Comparison of ENCODE assay signal across 8 cellular contexts in the genomic region with DNA sequence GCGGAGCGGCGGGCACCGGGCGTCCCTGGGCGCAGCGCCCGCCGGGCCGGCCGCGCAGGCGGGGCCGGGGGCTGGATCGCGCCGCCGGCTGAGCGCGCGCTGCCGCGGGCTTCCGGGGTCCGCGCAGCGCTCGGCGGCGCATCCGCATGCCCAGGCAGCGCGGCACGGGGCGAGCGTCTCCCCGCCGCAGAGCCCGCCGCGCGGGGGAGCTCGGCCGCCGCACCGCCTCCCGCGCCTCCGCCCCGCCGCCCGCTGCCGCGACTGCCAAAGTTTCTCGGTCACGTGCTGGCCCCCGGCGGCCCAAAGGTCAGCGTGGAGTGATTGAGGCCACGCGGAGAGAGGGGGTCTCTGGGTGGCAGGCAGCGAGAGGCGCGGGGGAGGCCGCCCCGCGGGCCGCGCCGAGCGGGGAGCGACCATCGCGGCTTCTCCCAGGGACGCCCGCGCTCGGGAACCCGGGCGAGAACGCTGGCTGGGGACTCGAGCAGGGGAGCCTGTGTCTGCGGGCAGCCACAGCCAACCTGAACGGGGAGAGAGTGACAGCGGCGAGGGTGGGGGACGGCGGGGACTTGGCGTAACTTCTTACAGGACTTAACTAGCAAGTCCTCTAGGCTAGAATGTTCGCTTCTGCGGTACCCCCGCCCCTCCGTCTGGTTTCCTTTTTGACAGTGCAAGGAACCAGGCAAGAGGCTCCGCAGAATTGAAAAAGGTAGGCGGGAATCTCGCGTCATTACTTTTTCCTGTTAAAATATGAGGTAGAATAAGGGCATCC. TPM values are rescaled to one million over a fixed set of nuclear protein-coding genes. Genes with fewer than 3 reads are reported as not detected.
DNase-seq lines count a peak whose midpoint lies in the region; ATAC-seq and TF ChIP-seq lines count a peak whose summit lies in the region.

A gene with protein sequence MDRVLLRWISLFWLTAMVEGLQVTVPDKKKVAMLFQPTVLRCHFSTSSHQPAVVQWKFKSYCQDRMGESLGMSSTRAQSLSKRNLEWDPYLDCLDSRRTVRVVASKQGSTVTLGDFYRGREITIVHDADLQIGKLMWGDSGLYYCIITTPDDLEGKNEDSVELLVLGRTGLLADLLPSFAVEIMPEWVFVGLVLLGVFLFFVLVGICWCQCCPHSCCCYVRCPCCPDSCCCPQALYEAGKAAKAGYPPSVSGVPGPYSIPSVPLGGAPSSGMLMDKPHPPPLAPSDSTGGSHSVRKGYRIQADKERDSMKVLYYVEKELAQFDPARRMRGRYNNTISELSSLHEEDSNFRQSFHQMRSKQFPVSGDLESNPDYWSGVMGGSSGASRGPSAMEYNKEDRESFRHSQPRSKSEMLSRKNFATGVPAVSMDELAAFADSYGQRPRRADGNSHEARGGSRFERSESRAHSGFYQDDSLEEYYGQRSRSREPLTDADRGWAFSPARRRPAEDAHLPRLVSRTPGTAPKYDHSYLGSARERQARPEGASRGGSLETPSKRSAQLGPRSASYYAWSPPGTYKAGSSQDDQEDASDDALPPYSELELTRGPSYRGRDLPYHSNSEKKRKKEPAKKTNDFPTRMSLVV (minus strand): TSS at position 180 of the 769 bp plus-strand sequence. CDS start 272 bp downstream, outside the sequence.

- ATAC-seq in GM21528 (IDR thresholded peaks at IDR 0.05; ENCODE audit: low FRiP score, unreplicated experiment) = peak; percentile 76
- peak; percentile 84 for ATAC-seq in central memory CD8-positive, alpha-beta T cell (replicated peaks; ENCODE audit: extremely low read depth, poor library complexity, severe bottlenecking)

- no peak within 1 kb of the TSS for H3K27ac Mint-ChIP-seq in central memory CD8-positive, alpha-beta T cell (ENCODE audit: low read depth)

- no peaks in the 10 kb centered on the region for H3K9me3 Mint-ChIP-seq in central memory CD8-positive, alpha-beta T cell

- DNase-seq in DMS 273 treated with DMSO at 0.1 percent for 48 hours (lab: John Stamatoyannopoulos, UW) = peak; percentile 3
- DNase-seq in activated CD4-positive, CD25-positive, alpha-beta regulatory T cell treated with anti-CD3 and anti-CD28 coated beads, Interleukin-2, amount 50 U/mL, for 16 hours (ENCODE audit: low read depth, low spot score) = peak; percentile 15
- DNase-seq in central memory CD8-positive, alpha-beta T cell (ENCODE audit: low spot score in 2 of 2) = peak in 1 of 2 donors; percentile 21
- DNase-seq in stimulated activated CD4-positive, alpha-beta T cell treated with anti-CD3 and anti-CD28 coated beads, Interleukin-1b, Interleukin-23, amount 100 ng/mL, for 48 hours = peak; percentile 75
- DNase-seq in HT-29 (ENCODE audit: low spot score) = no peak

- H3K27me3 ChIP-seq in layer of hippocampus (ENCODE audit: control insufficient read depth, insufficient read depth, low read length) = no peaks in the 10 kb centered on the region

- peak within 1 kb of the TSS; percentile 80 for H3K4me3 Mint-ChIP-seq in central memory CD8-positive, alpha-beta T cell

- peak within 1 kb of the TSS; percentile 54 for H3K27ac ChIP-seq in layer of hippocampus (ENCODE audit: low read depth, low read length)

- H3K27me3 Mint-ChIP-seq in central memory CD8-positive, alpha-beta T cell = peaks cover 40% of the 10 kb centered on the region

- peak; percentile 52 for TF ChIP-seq CTCF in LNCAP (IDR thresholded peaks at IDR 0.05)

- H3K4me1 Mint-ChIP-seq in central memory CD8-positive, alpha-beta T cell = peaks cover 19% of the 10 kb centered on the region

- H3K36me3 Mint-ChIP-seq in central memory CD8-positive, alpha-beta T cell (ENCODE audit: insufficient read depth) = peaks cover 2% of the 10 kb centered on the region

RNA-seq across cellular contexts. Expression of the gene that starts here (rescaled TPM):
- total RNA-seq in HT-29 (2014; rRNA removed; shearing (Covaris generic)) = 0.05 and 0.48 TPM in 2 replicates
